Comparison of ENCODE assay signal across 1 cellular context in genomic region chr2:168185583-168186274, GRCh38.
TF ChIP-seq lines count a peak whose summit lies in the region.

No MANE protein-coding gene starts in this region.

TF ChIP-seq in IMR-90, 13 proteins besides CTCF, POLR2A, EP300 and RAD21 (continued from another document):
- no peak for TF ChIP-seq USF2 (IDR thresholded peaks at IDR 0.05; ENCODE audit: low read depth, low read length)
